In genomic region chr1:155241069-155241679, GRCh38 we compare ENCODE assay signal across 8 cellular contexts. TPM values are rescaled to one million over a fixed set of nuclear protein-coding genes. Genes with fewer than 3 reads are reported as not detected.
DNase-seq lines count a peak whose midpoint lies in the region; ATAC-seq and TF ChIP-seq lines count a peak whose summit lies in the region.

No MANE protein-coding gene starts in this region.

- H3K4me1 Mint-ChIP-seq in central memory CD8-positive, alpha-beta T cell: peaks cover 29% of the 10 kb centered on the region

- H3K27me3 Mint-ChIP-seq in central memory CD8-positive, alpha-beta T cell: peaks cover 10% of the 10 kb centered on the region

- peaks cover 36% of the 10 kb centered on the region for H3K36me3 Mint-ChIP-seq in central memory CD8-positive, alpha-beta T cell (ENCODE audit: insufficient read depth)

- peak overlapping the region; percentile 88 for H3K27ac Mint-ChIP-seq in central memory CD8-positive, alpha-beta T cell (ENCODE audit: low read depth)

- H3K4me3 ChIP-seq in AG10803 (ENCODE audit: low read length) (peak overlapping the region; percentile 63), H7 (ENCODE audit: insufficient read depth, low read depth, low read length) (peak overlapping the region; percentile 16; the same call in 1 of the 2 replicates), skin epidermis (peak overlapping the region; percentile 11 to 39 (median 30))

- H3K36me3 ChIP-seq in H7 (replicated peaks; ENCODE audit: control insufficient read depth, insufficient read depth, low read length): peaks cover 1% of the 10 kb centered on the region

- H3K27me3 ChIP-seq in H7 (ENCODE audit: control insufficient read depth, insufficient read depth, low read length): peaks cover 5% of the 10 kb centered on the region

- TF ChIP-seq CTCF in AG10803 (conservative IDR thresholded peaks at IDR 0.05; ENCODE audit: low read length): no peak
- TF ChIP-seq CTCF in VCaP (conservative IDR thresholded peaks at IDR 0.05): no peak

- DNase-seq in AG10803 (ENCODE audit: low read depth) (peak; percentile 83), H7 (peak; percentile 86), NCI-H345 (lab: John Stamatoyannopoulos, UW) (peak; percentile 96), inferior parietal cortex (ENCODE audit: extremely low spot score) (peak; percentile 97)
- peak in 1 of 2 donors; percentile 51 for DNase-seq in central memory CD8-positive, alpha-beta T cell (ENCODE audit: low spot score in 2 of 2)

- peak overlapping the region; percentile 87 for H3K4me3 Mint-ChIP-seq in central memory CD8-positive, alpha-beta T cell

- peaks cover 6% of the 10 kb centered on the region for H3K9me3 Mint-ChIP-seq in central memory CD8-positive, alpha-beta T cell

- H3K27ac ChIP-seq in VCaP (peak overlapping the region; percentile 35), skin epidermis (peak overlapping the region in 13 of 21 experiments; percentile 0 to 72 (median 57))

- no peak for ATAC-seq in central memory CD8-positive, alpha-beta T cell (replicated peaks; ENCODE audit: extremely low read depth, poor library complexity, severe bottlenecking)
- no peak for ATAC-seq in HG03571 (IDR thresholded peaks at IDR 0.05; ENCODE audit: unreplicated experiment)

RNA-seq across cellular contexts. Expression of gene ENTREP3, which starts 14.1 kb away (rescaled TPM):
- total RNA-seq in H7 (2014; rRNA removed; shearing (Covaris generic)): 9.4 and 14.7 TPM in 2 replicates

RNA-seq across cellular contexts. Expression of gene SCAMP3, which starts 21.0 kb away (rescaled TPM):
- total RNA-seq in H7 (2014; rRNA removed; shearing (Covaris generic)): 59.4 and 61.4 TPM in 2 replicates

RNA-seq across cellular contexts. Expression of gene CLK2, which starts 32.1 kb away (rescaled TPM):
- total RNA-seq in H7 (2014; rRNA removed; shearing (Covaris generic)): 38.7 and 48.6 TPM in 2 replicates

RNA-seq across cellular contexts. Expression of gene MTX1, which starts 32.7 kb away (rescaled TPM):
- total RNA-seq in H7 (2014; rRNA removed; shearing (Covaris generic)): 180 and 221 TPM in 2 replicates

RNA-seq across cellular contexts. Expression of gene THBS3, which starts 33.5 kb away (rescaled TPM):
- 14.9 and 21.5 TPM in 2 replicates for total RNA-seq in H7 (2014; rRNA removed; shearing (Covaris generic))
